ENCODE assay signal across 21 cellular contexts in the genomic region with DNA sequence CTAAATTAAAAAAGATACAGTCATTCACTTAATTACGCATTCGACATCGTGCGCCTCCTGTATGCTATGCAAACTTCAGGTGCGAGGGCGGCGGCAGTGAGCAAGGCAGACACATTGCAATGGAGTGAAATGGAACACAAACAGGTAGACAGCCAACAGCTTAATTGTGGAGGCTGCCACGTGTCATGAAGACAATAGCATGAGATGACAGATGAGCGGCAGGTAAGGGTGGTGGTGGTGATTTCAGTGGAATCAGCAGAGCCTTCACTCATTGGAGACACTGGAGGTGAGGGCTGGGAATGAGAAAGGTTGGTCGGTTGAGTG.
"Had no signal": no experiment of that assay in that cellular context is flagged by ENCODE, and none has a peak within 500 bp of the region (broad histone marks: within the 10 kb centered on the region; RNA-seq: fewer than 3 reads in every experiment).

No MANE protein-coding gene starts in this region.

- H3K9me3 ChIP-seq: body of pancreas, lower lobe of right lung, ovary, psoas muscle, vagina had no signal

- ATAC-seq: activated T-cell treated with anti-CD3 and anti-CD28 coated beads, Interleukin-2, amount 50 U/mL, for 72 hours; body of pancreas; left lobe of liver; lower lobe of right lung; natural killer cell; psoas muscle; right cardiac atrium; stimulated activated memory B cell treated with anti-CD40 and anti-IgM and Interleukin-4, amounts not matched to agents 10 μg/mL and 1 μg/mL and 100 μg/mL, for 72 hours had no signal

- H3K27ac ChIP-seq: body of pancreas, lower lobe of right lung, ovary, psoas muscle, skin epidermis, vagina had no signal

- H3K27me3 ChIP-seq: body of pancreas, ovary, vagina had no signal

- H3K4me1 ChIP-seq: body of pancreas, lower lobe of right lung, psoas muscle, vagina had no signal

- DNase-seq: activated CD4-positive, alpha-beta memory T cell treated with anti-CD3 and anti-CD28 coated beads for 36 hours; activated CD4-positive, alpha-beta T cell treated with anti-CD3 and anti-CD28 coated beads for 48 hours; activated effector memory CD4-positive, alpha-beta T cell treated with Interleukin-2 at 50 U/mL for 16 hours; activated naive CD4-positive, alpha-beta T cell treated with anti-CD3 and anti-CD28 coated beads for 36 hours; activated T-cell treated with anti-CD3 and anti-CD28 coated beads, Interleukin-2, amount 50 U/mL, for 72 hours; amygdala; body of pancreas; immature natural killer cell; lower lobe of right lung; midbrain; natural killer cell; ovary; psoas muscle; right cardiac atrium; stimulated activated CD4-positive, alpha-beta T cell treated with anti-CD3 and anti-CD28 coated beads, Interleukin-2, amount 100 ng/mL, for 24 hours; trophoblast cell had no signal

- H3K4me3 ChIP-seq: body of pancreas, lower lobe of right lung, ovary, psoas muscle, skin epidermis, vagina had no signal

- FAIRE-seq: endometrium had no signal

- H3K36me3 ChIP-seq: lower lobe of right lung, ovary, vagina had no signal
